In genomic region chr19:31127132-31127967, GRCh38 we compare ENCODE assay signal across 12 cellular contexts.
DNase-seq lines count a peak whose midpoint lies in the region; FAIRE-seq and TF ChIP-seq lines count a peak whose summit lies in the region.
"Had no signal": no experiment of that assay in that cellular context is flagged by ENCODE, and none has a peak within 500 bp of the region (broad histone marks: within the 10 kb centered on the region; RNA-seq: fewer than 3 reads in every experiment).

No MANE protein-coding gene starts in this region.

- H3K9me3 Mint-ChIP-seq in mesothelial cell of epicardium, result peaks cover 8% of the 10 kb centered on the region

- TF ChIP-seq CTCF in bronchial epithelial cell (IDR thresholded peaks at IDR 0.05; ENCODE audit: insufficient read depth, low read length, severe bottlenecking) (no peak), mesothelial cell of epicardium (IDR thresholded peaks at IDR 0.05; ENCODE audit: unreplicated experiment) (no peak), spleen (IDR thresholded peaks at IDR 0.05 in 8 of 11, conservative IDR thresholded peaks at IDR 0.05 in 3 of 11) (no peak)

- no peak for FAIRE-seq in bronchial epithelial cell (lab: Jason Lieb, UNC)

- H3K4me1 Mint-ChIP-seq in mesothelial cell of epicardium, result peaks cover 5% of the 10 kb centered on the region

- H2AFZ ChIP-seq in ACC112 (ENCODE audit: low read length, unreplicated experiment), result peak overlapping the region; percentile 77

- no peaks in the 10 kb centered on the region for H3K79me2 ChIP-seq in ACC112 (ENCODE audit: control insufficient read depth, insufficient read depth, low read length, unreplicated experiment)

- peak overlapping the region; percentile 45 for H3K27ac Mint-ChIP-seq in mesothelial cell of epicardium
- H3K27ac Mint-ChIP-seq: activated T-cell treated with anti-CD3 and anti-CD28 coated beads, Interleukin-2, amount 50 U/mL, for 72 hours; naive thymus-derived CD4-positive, alpha-beta T cell had no signal

- peak; percentile 71 for DNase-seq in HK-2 (ENCODE audit: unreplicated experiment)
- peak; percentile 73 for DNase-seq in bronchial epithelial cell (ENCODE audit: low read depth)
- DNase-seq in mesothelial cell of epicardium (ENCODE audit: low spot score in 2 of 2, unreplicated experiment in 2 of 2), result no peak
- DNase-seq in NCI-H1105 (lab: John Stamatoyannopoulos, UW), result no peak
- DNase-seq in stimulated activated CD4-positive, alpha-beta T cell treated with anti-CD3 and anti-CD28 coated beads, Interleukin-15, amount 100 ng/mL, for 24 hours, result no peak
- no peak for DNase-seq in T-helper 9 cell
- DNase-seq in spleen, result no peak
- DNase-seq: activated T-cell treated with anti-CD3 and anti-CD28 coated beads, Interleukin-2, amount 50 U/mL, for 72 hours; COR-L47; esophagus squamous epithelium; naive thymus-derived CD4-positive, alpha-beta T cell had no signal

- intact Hi-C loops in spleen (cut with DNase I; ENCODE audit: low total_unique reads), result no loop called here

- no peaks in the 10 kb centered on the region for H3K27me3 ChIP-seq in ACC112 (ENCODE audit: insufficient read depth, low read length)
- H3K27me3 ChIP-seq in bronchial epithelial cell (ENCODE audit: control insufficient read depth, insufficient read depth, low read length), result no peaks in the 10 kb centered on the region
- no peaks in the 10 kb centered on the region for H3K27me3 ChIP-seq in spleen (replicated peaks in 1 of 7)
- H3K27me3 ChIP-seq: esophagus squamous epithelium had no signal

- H3K36me3 Mint-ChIP-seq in mesothelial cell of epicardium, result no peaks in the 10 kb centered on the region
- H3K36me3 Mint-ChIP-seq: naive thymus-derived CD4-positive, alpha-beta T cell had no signal

- peaks cover 0 to 8% (median 0%) of the 10 kb centered on the region in 8 donors for H3K9me3 ChIP-seq in spleen
- H3K9me3 ChIP-seq: esophagus squamous epithelium had no signal

- peaks cover 7% of the 10 kb centered on the region for H3K27me3 Mint-ChIP-seq in mesothelial cell of epicardium (ENCODE audit: low read depth)

- H3K4me1 ChIP-seq in ACC112 (ENCODE audit: control insufficient read depth, insufficient read depth, low read length, unreplicated experiment), result peaks cover 16% of the 10 kb centered on the region
- H3K4me1 ChIP-seq in spleen, result no peaks in the 10 kb centered on the region

- WGBS in spleen, 5 donors, result 81 to 87% (median 83%) methylated on average over 13 to 14 of the region's 14 CpGs

- H3K36me3 ChIP-seq in ACC112 (ENCODE audit: insufficient read depth, low read length) (no peaks in the 10 kb centered on the region), bronchial epithelial cell (ENCODE audit: control insufficient read depth, insufficient read depth, low read length) (no peaks in the 10 kb centered on the region), spleen (no peaks in the 10 kb centered on the region)
- H3K36me3 ChIP-seq: esophagus squamous epithelium had no signal

- H3K27ac ChIP-seq in ACC112 (ENCODE audit: low read depth, low read length) (peak overlapping the region; percentile 94), spleen (no peak overlapping the region)

- H3K4me3 Mint-ChIP-seq in mesothelial cell of epicardium, result no peak overlapping the region
- H3K4me3 Mint-ChIP-seq: activated T-cell treated with anti-CD3 and anti-CD28 coated beads, Interleukin-2, amount 50 U/mL, for 72 hours; naive thymus-derived CD4-positive, alpha-beta T cell had no signal

- H3K4me3 ChIP-seq in ACC112 (ENCODE audit: low read depth, low read length) (peak overlapping the region; percentile 7; the same call in 1 of the 2 replicates), bronchial epithelial cell (ENCODE audit: low read depth, low read length) (no peak overlapping the region), spleen (no peak overlapping the region)
- H3K4me3 ChIP-seq: esophagus squamous epithelium had no signal

- no peak for TF ChIP-seq POLR2A in spleen (IDR thresholded peaks at IDR 0.05)

Comparison
In these comparisons a context has a peak if more than half of its experiments do, and no peak if none do; other contexts are left out.
1. DNase-seq: peak in HK-2 (single experiment) and bronchial epithelial cell (single experiment); none in mesothelial cell of epicardium (0 of 2), NCI-H1105 (single experiment), stimulated activated CD4-positive, alpha-beta T cell treated with anti-CD3 and anti-CD28 coated beads, Interleukin-15, amount 100 ng/mL, for 24 hours (single experiment), T-helper 9 cell (single experiment) and spleen (single experiment).